Comparison of ENCODE assay signal across 13 cellular contexts in genomic region chr17:44067547-44067945, GRCh38. TPM values are rescaled to one million over a fixed set of nuclear protein-coding genes. Genes with fewer than 3 reads are reported as not detected.
A peak's percentile ranks its signal among the peaks of the same experiment; 100 is the strongest.
DNase-seq lines count a peak whose midpoint lies in the region; ATAC-seq, FAIRE-seq and TF ChIP-seq lines count a peak whose summit lies in the region.
"Had no signal": no experiment of that assay in that cellular context is flagged by ENCODE, and none has a peak within 500 bp of the region (broad histone marks: within the 10 kb centered on the region; RNA-seq: fewer than 3 reads in every experiment).

No MANE protein-coding gene starts in this region.

- CTCF ChIA-PET in SK-N-SH (lab: Yijun Ruan, JAX) = interaction anchor here (0.6 kb wide), 1 partner anchor 26 kb away, joined by 3 read pairs; no protein-coding TSS in a partner anchor

- no peaks in the 10 kb centered on the region for H3K9me2 ChIP-seq in SK-N-SH

- DNase-seq in SK-N-SH (no peak), OCI-M1 (lab: John Stamatoyannopoulos, UW) (peak; percentile 49), trophoblast cell (no peak), KG1 (lab: John Stamatoyannopoulos, UW) (no peak), D721Med (ENCODE audit: insufficient read length, low spot score) (no peak), COLO829 (ENCODE audit: low spot score) (no peak)
- DNase-seq: dermis blood vessel endothelial cell, GDM1, glutamatergic neuron, H7, NCI-H526 had no signal

- no peak for FAIRE-seq in D721Med (lab: Jason Lieb, UNC)

- H3K4me3 ChIP-seq in SK-N-SH (ENCODE audit: low read depth in 2 of 2, low read length in 1 of 2) (no peak overlapping the region), trophoblast cell (ENCODE audit: low read depth, low read length) (no peak overlapping the region)

- H2AFZ ChIP-seq in SK-N-SH (ENCODE audit: low read depth) (0 out of 2 replicates have a peak overlapping the region, but pooled peaks have one; percentile 77), trophoblast cell (ENCODE audit: insufficient read depth, low read length, poor library complexity) (no peak overlapping the region)

- H4K12ac ChIP-seq in trophoblast cell (ENCODE audit: low read depth, low read length) = no peak overlapping the region

- POLR2A ChIA-PET in SK-N-SH (lab: Yijun Ruan, JAX) = interaction anchor here (1.2 to 1.9 kb wide), 2 partner anchors 14 to 25 kb away, joined by 3 to 4 read pairs; no protein-coding TSS in a partner anchor

- peak overlapping the region; percentile 35 for H2BK120ac ChIP-seq in trophoblast cell (ENCODE audit: insufficient read depth, low read length, poor library complexity)

- H3K9ac ChIP-seq in SK-N-SH (no peak overlapping the region), trophoblast cell (ENCODE audit: low read length) (no peak overlapping the region)

- no peak for ATAC-seq in SK-N-SH treated with all-trans-retinoic acid at 6 μM for 48 hours

- no peak for TF ChIP-seq EP300 in SK-N-SH (IDR thresholded peaks at IDR 0.05; ENCODE audit: borderline replicate concordance in 1 of 2, low read depth in 1 of 2, low read length in 1 of 2)

- no peaks in the 10 kb centered on the region for H3K9me3 Mint-ChIP-seq in dendritic cell treated with granulocyte-macrophage colony-stimulating factor and Interleukin-4, amounts not matched to agents 40 ng/mL and 50 ng/mL, for 4 days

- H3K27ac Mint-ChIP-seq in dendritic cell treated with granulocyte-macrophage colony-stimulating factor and Interleukin-4, amounts not matched to agents 40 ng/mL and 50 ng/mL, for 4 days = peak overlapping the region; percentile 80

- no peak for TF ChIP-seq RAD21 in SK-N-SH (IDR thresholded peaks at IDR 0.05; ENCODE audit: low read length)

- no peak overlapping the region for H2BK12ac ChIP-seq in trophoblast cell (ENCODE audit: low read length)

- H3K14ac ChIP-seq in trophoblast cell (ENCODE audit: low read length) = no peak overlapping the region

- no peaks in the 10 kb centered on the region for H3K27me3 ChIP-seq in SK-N-SH (ENCODE audit: insufficient read depth)
- no peaks in the 10 kb centered on the region for H3K27me3 ChIP-seq in trophoblast cell (ENCODE audit: insufficient read depth, low read length)

- H3K4me1 ChIP-seq in SK-N-SH (ENCODE audit: control insufficient read depth in 1 of 2, insufficient read depth in 2 of 2, low read depth in 1 of 2, low read length in 1 of 2) = peaks cover 11 to 13% of the 10 kb centered on the region in 2 experiments
- peaks cover 4 to 8% of the 10 kb centered on the region in 2 experiments for H3K4me1 ChIP-seq in trophoblast cell (ENCODE audit: control insufficient read depth in 1 of 2, insufficient read depth in 2 of 2, low read length in 2 of 2)

- H4K8ac ChIP-seq in trophoblast cell (ENCODE audit: low read depth, low read length) = peak overlapping the region; percentile 11

- no peak overlapping the region for H2BK5ac ChIP-seq in trophoblast cell (ENCODE audit: low read depth, low read length, poor library complexity)

- H3K9me3 ChIP-seq in SK-N-SH = no peaks in the 10 kb centered on the region
- H3K9me3 ChIP-seq in trophoblast cell (ENCODE audit: insufficient read depth, low read depth, low read length) = no peaks in the 10 kb centered on the region

- H4K91ac ChIP-seq in trophoblast cell (ENCODE audit: low read depth, low read length) = peak overlapping the region; percentile 59

- H3K36me3 Mint-ChIP-seq in dendritic cell treated with granulocyte-macrophage colony-stimulating factor and Interleukin-4, amounts not matched to agents 40 ng/mL and 50 ng/mL, for 4 days (ENCODE audit: low read depth) = peaks cover 37% of the 10 kb centered on the region

- H3K27ac ChIP-seq in SK-N-SH (ENCODE audit: low read depth in 2 of 2, low read length in 1 of 2) = no peak overlapping the region; a peak in 1 of 4 replicates
- H3K27ac ChIP-seq in trophoblast cell (ENCODE audit: low read depth, low read length) = no peak overlapping the region

- H3K36me3 ChIP-seq in SK-N-SH (replicated peaks in 1 of 2; ENCODE audit: control insufficient read depth in 1 of 2, insufficient read depth in 2 of 2, low read length in 1 of 2) = peaks cover 11 to 21% of the 10 kb centered on the region in 2 experiments
- H3K36me3 ChIP-seq in trophoblast cell (ENCODE audit: control insufficient read depth in 1 of 2, insufficient read depth in 2 of 2, low read length in 2 of 2) = peaks cover 5 to 9% of the 10 kb centered on the region in 2 experiments

- H3K4me2 ChIP-seq in SK-N-SH = no peak overlapping the region
- no peak overlapping the region for H3K4me2 ChIP-seq in trophoblast cell (ENCODE audit: low read length)

- H3K27me3 Mint-ChIP-seq in dendritic cell treated with granulocyte-macrophage colony-stimulating factor and Interleukin-4, amounts not matched to agents 40 ng/mL and 50 ng/mL, for 4 days = no peaks in the 10 kb centered on the region

- TF ChIP-seq CTCF in SK-N-SH (IDR thresholded peaks at IDR 0.05) (no peak), D721Med (IDR thresholded peaks at IDR 0.05; ENCODE audit: insufficient read depth, missing control alignments) (no peak)

- peaks cover 17% of the 10 kb centered on the region for H3K79me1 ChIP-seq in trophoblast cell (ENCODE audit: low read length)

- peaks cover 37% of the 10 kb centered on the region for H3F3A ChIP-seq in SK-N-SH (replicated peaks; ENCODE audit: insufficient read depth)

- H3K18ac ChIP-seq in trophoblast cell (ENCODE audit: low read length) = no peak overlapping the region

- intact Hi-C loops in dendritic cell treated with granulocyte-macrophage colony-stimulating factor and Interleukin-4, amounts not matched to agents 40 ng/mL and 50 ng/mL, for 4 days (cut with micrococcal nuclease) = no loop called here

- H3K79me2 ChIP-seq in SK-N-SH (ENCODE audit: insufficient read depth) (peaks cover 58% of the 10 kb centered on the region), trophoblast cell (ENCODE audit: control insufficient read depth, insufficient read depth, low read length, poor library complexity) (peaks cover 22% of the 10 kb centered on the region)

- no peak overlapping the region for H2AK5ac ChIP-seq in trophoblast cell (ENCODE audit: low read length)

- H3K23ac ChIP-seq in trophoblast cell (ENCODE audit: low read length) = no peak overlapping the region

- H3K4ac ChIP-seq in trophoblast cell (ENCODE audit: low read depth, low read length) = no peak overlapping the region

- peaks cover 18% of the 10 kb centered on the region for H4K20me1 ChIP-seq in SK-N-SH (ENCODE audit: insufficient read depth)

- 97% methylated on average over 9 of the region's 9 CpGs for WGBS in SK-N-SH (ENCODE audit: low lambda C conversion rate)
- WGBS in trophoblast cell (ENCODE audit: extremely low coverage, insufficient coverage, insufficient read length) = no CpG with 5 or more reads among the region's 9 CpGs

- H3K4me1 Mint-ChIP-seq in dendritic cell treated with granulocyte-macrophage colony-stimulating factor and Interleukin-4, amounts not matched to agents 40 ng/mL and 50 ng/mL, for 4 days (ENCODE audit: low read depth) = peaks cover 67% of the 10 kb centered on the region

- H3K4me3 Mint-ChIP-seq in dendritic cell treated with granulocyte-macrophage colony-stimulating factor and Interleukin-4, amounts not matched to agents 40 ng/mL and 50 ng/mL, for 4 days = no peak overlapping the region

TF ChIP-seq in SK-N-SH, 30 proteins besides CTCF, POLR2A, EP300 and RAD21 (continues in another document):
- no peak for TF ChIP-seq FOXM1 (IDR thresholded peaks at IDR 0.05; ENCODE audit: low read depth)
- no peak for TF ChIP-seq SIN3A (IDR thresholded peaks at IDR 0.05; ENCODE audit: borderline replicate concordance, low read depth, low read length)
- TF ChIP-seq GABPA (IDR thresholded peaks at IDR 0.05; ENCODE audit: low read depth) = no peak
- no peak for TF ChIP-seq USF2 (IDR thresholded peaks at IDR 0.05; ENCODE audit: borderline replicate concordance, low read depth, low read length)
- TF ChIP-seq POLR2AphosphoS5 (IDR thresholded peaks at IDR 0.05; ENCODE audit: low read depth, low read length) = no peak

TF ChIP-seq in SK-N-SH treated with all-trans-retinoic acid at 6 μM for 48 hours, 23 proteins besides CTCF, POLR2A, EP300 and RAD21 (continues in another document):
- TF ChIP-seq ZNF8 (CRISPR knock-in tag; IDR thresholded peaks at IDR 0.05) = no peak
- no peak for TF ChIP-seq ESRRG (CRISPR knock-in tag; IDR thresholded peaks at IDR 0.05)
- TF ChIP-seq OSR1 (CRISPR knock-in tag; IDR thresholded peaks at IDR 0.05) = no peak
- TF ChIP-seq PPARA (CRISPR knock-in tag; IDR thresholded peaks at IDR 0.05; ENCODE audit: borderline replicate concordance) = no peak

RNA-seq across cellular contexts. Expression of gene LSM12, which starts 1.1 kb away (rescaled TPM):
- polyA plus RNA-seq in SK-N-SH (2012; rRNA removed) = 26.6 and 31.3 TPM in 2 replicates
- 33.4 and 36.1 TPM in 2 replicates for polyA plus RNA-seq in SK-N-SH (2012; cell fraction: cytosol; rRNA removed)
- polyA plus RNA-seq in SK-N-SH (2012; cell fraction: nucleus; rRNA removed) = 14.7 and 23.4 TPM in 2 replicates
- polyA plus RNA-seq in trophoblast cell (2013) = 86.9 and 92.3 TPM in 2 replicates

RNA-seq across cellular contexts. Expression of gene G6PC3, which starts 3.0 kb away (rescaled TPM):
- 158 and 166 TPM in 2 replicates for polyA plus RNA-seq in SK-N-SH (2012; rRNA removed)
- 87.1 and 148 TPM in 2 replicates for polyA plus RNA-seq in SK-N-SH (2012; cell fraction: cytosol; rRNA removed)
- 45.7 and 77.2 TPM in 2 replicates for polyA plus RNA-seq in SK-N-SH (2012; cell fraction: nucleus; rRNA removed)
- polyA plus RNA-seq in trophoblast cell (2013) = 85.9 and 89.3 TPM in 2 replicates

RNA-seq across cellular contexts. Expression of gene TMEM101, which starts 52.8 kb away (rescaled TPM):
- 62.9 and 63.6 TPM in 2 replicates for polyA plus RNA-seq in SK-N-SH (2012; rRNA removed)
- 47.9 and 50.2 TPM in 2 replicates for polyA plus RNA-seq in SK-N-SH (2012; cell fraction: cytosol; rRNA removed)
- 34.5 and 37.9 TPM in 2 replicates for polyA plus RNA-seq in SK-N-SH (2012; cell fraction: nucleus; rRNA removed)
- 18.6 and 19.3 TPM in 2 replicates for polyA plus RNA-seq in trophoblast cell (2013)

RNA-seq across cellular contexts. Expression of gene HDAC5, which starts 55.9 kb away (rescaled TPM):
- polyA plus RNA-seq in SK-N-SH (2012; rRNA removed) = 19.0 and 21.0 TPM in 2 replicates
- polyA plus RNA-seq in SK-N-SH (2012; cell fraction: cytosol; rRNA removed) = 6.4 and 12.2 TPM in 2 replicates
- polyA plus RNA-seq in SK-N-SH (2012; cell fraction: nucleus; rRNA removed) = 32.3 and 34.8 TPM in 2 replicates
- polyA plus RNA-seq in trophoblast cell (2013) = 53.7 and 54.1 TPM in 2 replicates
